ENCODE assay signal across 8 cellular contexts in the genomic region with DNA sequence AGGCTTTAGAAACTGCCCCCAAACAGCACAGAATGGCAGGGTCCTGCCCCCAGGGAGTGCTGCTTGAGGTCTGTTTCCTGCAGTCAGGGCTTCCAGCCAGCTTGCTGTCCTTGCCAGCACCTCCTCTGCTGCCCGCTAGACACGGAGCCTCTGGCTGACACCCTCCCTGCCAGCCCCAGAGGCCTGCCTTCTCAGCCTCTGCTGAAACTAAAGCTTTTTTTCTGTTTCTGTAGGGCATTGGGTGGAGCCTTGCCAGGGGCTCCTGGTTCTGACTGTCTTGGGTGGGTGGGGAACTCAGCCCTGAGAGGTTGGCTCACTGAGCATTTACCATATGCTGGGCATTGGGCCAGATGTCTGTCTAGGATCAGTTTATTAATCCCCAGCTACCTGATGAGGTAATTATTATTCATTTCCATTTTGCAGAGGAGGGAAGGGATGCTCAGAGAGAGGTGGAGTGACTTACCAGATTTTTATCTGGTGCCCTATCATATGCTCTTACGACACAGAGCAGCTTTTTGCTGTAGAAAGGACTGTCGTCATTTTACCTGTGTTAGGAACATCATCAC. TPM values are rescaled to one million over a fixed set of nuclear protein-coding genes. Genes with fewer than 3 reads are reported as not detected.
A peak's percentile ranks its signal among the peaks of the same experiment; 100 is the strongest.
DNase-seq lines count a peak whose midpoint lies in the region; ATAC-seq and TF ChIP-seq lines count a peak whose summit lies in the region.

No MANE protein-coding gene starts in this region.

- peaks cover 100% of the 10 kb centered on the region for H3K4me1 Mint-ChIP-seq in activated CD8-positive, alpha-beta memory T cell treated with anti-CD3 and anti-CD28 coated beads, Interleukin-2, amount 10 ng/mL, durations not matched to agents 7 days and 5 days
- H3K4me1 Mint-ChIP-seq in T-cell = peaks cover 99 to 100% (median 99%) of the 10 kb centered on the region in 3 donors
- H3K4me1 Mint-ChIP-seq in naive thymus-derived CD8-positive, alpha-beta T cell = peaks cover 59 to 100% (median 99%) of the 10 kb centered on the region in 4 donors

- CTCF ChIA-PET in activated CD8-positive, alpha-beta memory T cell treated with anti-CD3 and anti-CD28 coated beads, Interleukin-2, amount 10 ng/mL, durations not matched to agents 7 days and 5 days (lab: Charles Lee) = interaction anchor here (1.0 to 11.3 kb wide), 10 partner anchors 8 to 89 kb away, joined by 3 to 166 read pairs (median 4); no protein-coding TSS in a partner anchor
- CTCF ChIA-PET in T-cell (lab: Charles Lee) = interaction anchor here (0.6 to 1.3 kb wide), 3 partner anchors 15 to 68 kb away, joined by 3 to 5 read pairs (median 3); no protein-coding TSS in a partner anchor

- H3K36me3 Mint-ChIP-seq in activated CD8-positive, alpha-beta memory T cell treated with anti-CD3 and anti-CD28 coated beads, Interleukin-2, amount 10 ng/mL, durations not matched to agents 7 days and 5 days = peaks cover 14% of the 10 kb centered on the region
- H3K36me3 Mint-ChIP-seq in T-cell = peaks cover 5% of the 10 kb centered on the region
- peaks cover 0 to 3% (median 0%) of the 10 kb centered on the region in 3 donors for H3K36me3 Mint-ChIP-seq in naive thymus-derived CD8-positive, alpha-beta T cell

- POLR2A ChIA-PET in T-cell (lab: Charles Lee) = interaction anchor here in 1 of 2 donors (0.6 to 1.0 kb wide), 2 partner anchors 15 to 772 kb away, joined by 3 read pairs; no protein-coding TSS in a partner anchor
- POLR2A ChIA-PET in naive thymus-derived CD8-positive, alpha-beta T cell (lab: Charles Lee) = interaction anchor here (1.1 to 15.8 kb wide), 4 partner anchors 13 to 30 kb away, joined by 3 to 194 read pairs (median 4); no protein-coding TSS in a partner anchor

- no peak overlapping the region for H3K4me3 ChIP-seq in choroid plexus epithelial cell (ENCODE audit: low read depth, low read length)

- peak overlapping the region; percentile 53 for H3K4me3 Mint-ChIP-seq in activated CD8-positive, alpha-beta memory T cell treated with anti-CD3 and anti-CD28 coated beads, Interleukin-2, amount 10 ng/mL, durations not matched to agents 7 days and 5 days
- H3K4me3 Mint-ChIP-seq in T-cell = peak overlapping the region; percentile 24 to 74 (median 25)
- H3K4me3 Mint-ChIP-seq in naive thymus-derived CD8-positive, alpha-beta T cell = peak overlapping the region in 9 of 10 donors; percentile 57 to 86 (median 63)

- no peak for TF ChIP-seq CTCF in choroid plexus epithelial cell (conservative IDR thresholded peaks at IDR 0.05; ENCODE audit: low read depth, low read length)

- no peaks in the 10 kb centered on the region for H3K9me3 Mint-ChIP-seq in activated CD8-positive, alpha-beta memory T cell treated with anti-CD3 and anti-CD28 coated beads, Interleukin-2, amount 10 ng/mL, durations not matched to agents 7 days and 5 days (ENCODE audit: low read depth)
- no peaks in the 10 kb centered on the region for H3K9me3 Mint-ChIP-seq in T-cell
- no peaks in the 10 kb centered on the region for H3K9me3 Mint-ChIP-seq in naive thymus-derived CD8-positive, alpha-beta T cell

- no peaks in the 10 kb centered on the region for H3K27me3 Mint-ChIP-seq in activated CD8-positive, alpha-beta memory T cell treated with anti-CD3 and anti-CD28 coated beads, Interleukin-2, amount 10 ng/mL, durations not matched to agents 7 days and 5 days
- H3K27me3 Mint-ChIP-seq in T-cell = no peaks in the 10 kb centered on the region
- H3K27me3 Mint-ChIP-seq in naive thymus-derived CD8-positive, alpha-beta T cell = no peaks in the 10 kb centered on the region

- peak; percentile 65 for DNase-seq in activated CD8-positive, alpha-beta memory T cell treated with anti-CD3 and anti-CD28 coated beads, Interleukin-2, amount 10 ng/mL, durations not matched to agents 7 days and 5 days
- DNase-seq in activated CD8-positive, alpha-beta memory T cell treated with anti-CD3 and anti-CD28 coated beads for 24 hours = no peak
- peak in 17 of 34 experiments; percentile 18 to 54 (median 35) for DNase-seq in T-cell
- peak; percentile 40 for DNase-seq in choroid plexus epithelial cell (ENCODE audit: low read depth)
- peak in 3 of 10 donors; percentile 32 to 33 (median 32) for DNase-seq in naive thymus-derived CD8-positive, alpha-beta T cell
- DNase-seq in NCI-H128 (lab: John Stamatoyannopoulos, UW; ENCODE audit: unreplicated experiment) = no peak

- ATAC-seq in activated CD8-positive, alpha-beta memory T cell treated with anti-CD3 and anti-CD28 coated beads, Interleukin-2, amount 10 ng/mL, durations not matched to agents 7 days and 5 days = peak; percentile 48
- ATAC-seq in HG03460 (IDR thresholded peaks at IDR 0.05; ENCODE audit: unreplicated experiment) (peak; percentile 36), T-cell (replicated peaks in 1 of 4) (peak; percentile 48 to 65 (median 53)), GM18873 (IDR thresholded peaks at IDR 0.05; ENCODE audit: low FRiP score, unreplicated experiment) (no peak)
- ATAC-seq in naive thymus-derived CD8-positive, alpha-beta T cell = peak; percentile 52 to 65

- peak overlapping the region; percentile 94 for H3K27ac Mint-ChIP-seq in activated CD8-positive, alpha-beta memory T cell treated with anti-CD3 and anti-CD28 coated beads, Interleukin-2, amount 10 ng/mL, durations not matched to agents 7 days and 5 days
- peak overlapping the region; percentile 90 to 91 for H3K27ac Mint-ChIP-seq in T-cell
- peak overlapping the region; percentile 89 to 96 (median 92) for H3K27ac Mint-ChIP-seq in naive thymus-derived CD8-positive, alpha-beta T cell

RNA-seq across cellular contexts. Expression of a gene that starts 35.4 kb away (rescaled TPM):
- total RNA-seq in activated CD8-positive, alpha-beta memory T cell treated with anti-CD3 and anti-CD28 coated beads, Interleukin-2, amount 10 ng/mL, durations not matched to agents 7 days and 5 days = 100 to 1,000 TPM; 144 to 229 TPM
- 100 to 1,000 TPM; 126 to 153 (median 136) TPM for total RNA-seq in T-cell
- 100 to 1,000 TPM; 130 to 141 TPM for total RNA-seq in naive thymus-derived CD8-positive, alpha-beta T cell
- 10 to 100 TPM; 37.7 to 64.3 (median 46.3) TPM for polyA plus RNA-seq in naive thymus-derived CD8-positive, alpha-beta T cell

Comparison
In these comparisons a context has a peak if more than half of its experiments do, and no peak if none do; other contexts are left out.
1. DNase-seq: peak in activated CD8-positive, alpha-beta memory T cell treated with anti-CD3 and anti-CD28 coated beads, Interleukin-2, amount 10 ng/mL, durations not matched to agents 7 days and 5 days (single experiment) and choroid plexus epithelial cell (single experiment); none in activated CD8-positive, alpha-beta memory T cell treated with anti-CD3 and anti-CD28 coated beads for 24 hours (single experiment) and NCI-H128 (single experiment).
2. Peak in every context shown above with its lines, with median percentiles within 50 percentile points of each other: H3K27ac Mint-ChIP-seq and H3K4me3 Mint-ChIP-seq.